ENCODE assay signal across 1 cellular context in the genomic region with DNA sequence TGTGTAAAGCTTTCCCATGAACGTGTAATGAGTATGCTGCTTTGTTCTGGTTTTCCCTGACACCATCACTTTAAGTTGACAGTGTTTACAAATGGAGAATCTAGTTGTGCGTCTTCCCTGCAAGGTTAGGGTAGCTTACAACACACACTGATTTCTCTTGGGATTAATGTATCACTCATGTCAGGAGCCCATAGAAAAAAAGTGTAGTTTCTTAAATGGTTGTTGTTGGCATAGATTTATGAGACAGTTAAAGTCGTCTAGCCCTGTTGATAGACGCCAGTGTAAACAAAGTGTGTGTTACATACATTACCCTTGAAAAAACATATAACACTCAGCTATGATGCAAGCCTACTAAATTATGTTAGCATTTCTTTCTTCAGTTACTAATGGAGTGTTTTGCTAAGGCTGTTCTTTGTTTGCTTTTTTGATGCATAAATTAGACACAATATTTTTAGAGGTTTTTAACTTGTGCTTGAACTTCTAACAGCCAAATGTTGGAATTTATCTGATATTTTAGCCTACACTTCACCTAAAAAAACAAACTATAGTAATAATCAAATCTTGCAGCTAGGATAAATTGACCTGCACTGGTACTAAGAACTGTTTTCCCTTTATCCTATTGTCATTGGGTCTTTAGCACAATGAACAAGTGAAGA.
TF ChIP-seq lines count a peak whose summit lies in the region.

No MANE protein-coding gene starts in this region.

TF ChIP-seq in HEK293, 187 proteins besides CTCF, POLR2A, EP300 and RAD21 (continued from another document):
- TF ChIP-seq, protein P1, sequence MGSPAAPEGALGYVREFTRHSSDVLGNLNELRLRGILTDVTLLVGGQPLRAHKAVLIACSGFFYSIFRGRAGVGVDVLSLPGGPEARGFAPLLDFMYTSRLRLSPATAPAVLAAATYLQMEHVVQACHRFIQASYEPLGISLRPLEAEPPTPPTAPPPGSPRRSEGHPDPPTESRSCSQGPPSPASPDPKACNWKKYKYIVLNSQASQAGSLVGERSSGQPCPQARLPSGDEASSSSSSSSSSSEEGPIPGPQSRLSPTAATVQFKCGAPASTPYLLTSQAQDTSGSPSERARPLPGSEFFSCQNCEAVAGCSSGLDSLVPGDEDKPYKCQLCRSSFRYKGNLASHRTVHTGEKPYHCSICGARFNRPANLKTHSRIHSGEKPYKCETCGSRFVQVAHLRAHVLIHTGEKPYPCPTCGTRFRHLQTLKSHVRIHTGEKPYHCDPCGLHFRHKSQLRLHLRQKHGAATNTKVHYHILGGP (tag by site-specific recombination; IDR thresholded peaks at IDR 0.05), result peak; percentile 80; the same call in 1 of the 2 replicates
- TF ChIP-seq TCF7L2 (IDR thresholded peaks at IDR 0.05; ENCODE audit: borderline replicate concordance, low read depth, low read length) (peak; percentile 61), ZNF184 (tag by site-specific recombination; IDR thresholded peaks at IDR 0.05) (peak; percentile 89), ZNF133 (tag by site-specific recombination; IDR thresholded peaks at IDR 0.05) (no peak), ZNF530 (tag by site-specific recombination; IDR thresholded peaks at IDR 0.05; ENCODE audit: low read depth) (peak; percentile 55; the same call in 1 of the 2 replicates), ZNF175 (tag by site-specific recombination; IDR thresholded peaks at IDR 0.05) (no peak), ZNF76 (tag by site-specific recombination; IDR thresholded peaks at IDR 0.05; ENCODE audit: borderline replicate concordance, low read depth) (peak; percentile 62; the same call in 1 of the 2 replicates), ZNF394 (tag by site-specific recombination; IDR thresholded peaks at IDR 0.05; ENCODE audit: borderline replicate concordance) (peak; percentile 60; the same call in 1 of the 2 replicates), ZNF677 (tag by site-specific recombination; IDR thresholded peaks at IDR 0.05) (peak; percentile 29; the same call in 1 of the 2 replicates), ZNF391 (tag by site-specific recombination; IDR thresholded peaks at IDR 0.05; ENCODE audit: borderline replicate concordance, low read depth) (peak; percentile 94; the same call in 1 of the 2 replicates), ZNF792 (tag by site-specific recombination; IDR thresholded peaks at IDR 0.05) (peak; percentile 25; the same call in 1 of the 2 replicates)
- TF ChIP-seq, protein P2, sequence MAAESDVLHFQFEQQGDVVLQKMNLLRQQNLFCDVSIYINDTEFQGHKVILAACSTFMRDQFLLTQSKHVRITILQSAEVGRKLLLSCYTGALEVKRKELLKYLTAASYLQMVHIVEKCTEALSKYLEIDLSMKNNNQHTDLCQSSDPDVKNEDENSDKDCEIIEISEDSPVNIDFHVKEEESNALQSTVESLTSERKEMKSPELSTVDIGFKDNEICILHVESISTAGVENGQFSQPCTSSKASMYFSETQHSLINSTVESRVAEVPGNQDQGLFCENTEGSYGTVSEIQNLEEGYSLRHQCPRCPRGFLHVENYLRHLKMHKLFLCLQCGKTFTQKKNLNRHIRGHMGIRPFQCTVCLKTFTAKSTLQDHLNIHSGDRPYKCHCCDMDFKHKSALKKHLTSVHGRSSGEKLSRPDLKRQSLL (tag by site-specific recombination; IDR thresholded peaks at IDR 0.05), result peak; percentile 44; the same call in 1 of the 2 replicates
